Comparison of ENCODE assay signal across 19 cellular contexts in the genomic region with DNA sequence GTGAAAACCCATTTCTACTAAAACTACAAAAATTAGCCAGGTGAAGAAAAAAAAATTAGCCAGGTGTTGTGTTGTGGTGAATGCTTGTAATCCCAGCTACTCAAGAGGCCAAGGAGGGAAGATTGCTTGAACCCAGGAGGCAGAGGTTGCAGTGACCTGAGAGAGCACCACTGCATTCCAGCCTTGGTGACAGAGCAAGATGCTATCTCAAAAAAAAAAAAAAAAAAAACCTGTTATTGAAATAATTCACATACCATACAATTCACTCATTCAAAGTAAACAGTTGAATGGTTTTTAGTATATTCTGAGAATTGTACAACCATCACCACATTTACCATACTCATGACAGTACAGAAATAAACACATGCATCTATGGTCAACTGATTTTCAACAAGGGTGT. TPM values are rescaled to one million over a fixed set of nuclear protein-coding genes. Genes with fewer than 3 reads are reported as not detected.
DNase-seq lines count a peak whose midpoint lies in the region; ATAC-seq, FAIRE-seq and TF ChIP-seq lines count a peak whose summit lies in the region.
"Had no signal": no experiment of that assay in that cellular context is flagged by ENCODE, and none has a peak within 500 bp of the region (broad histone marks: within the 10 kb centered on the region; RNA-seq: fewer than 3 reads in every experiment).

No MANE protein-coding gene starts in this region.

- no peaks in the 10 kb centered on the region for H3K36me3 ChIP-seq in SK-N-SH (replicated peaks in 1 of 2; ENCODE audit: control insufficient read depth in 1 of 2, insufficient read depth in 2 of 2, low read length in 1 of 2)

- H3K4me2 ChIP-seq in A549 = peak overlapping the region; percentile 23
- peak overlapping the region; percentile 44; the same call in 1 of the 2 replicates for H3K4me2 ChIP-seq in SK-N-SH
- H3K4me2 ChIP-seq: GM23338, KMS-11 had no signal

- H3K9me3 ChIP-seq in A549 = no peaks in the 10 kb centered on the region
- H3K9me3 ChIP-seq in SK-N-SH = no peaks in the 10 kb centered on the region
- H3K9me3 ChIP-seq: body of pancreas had no signal

- H2AFZ ChIP-seq in SK-N-SH (ENCODE audit: low read depth) = no peak overlapping the region
- H2AFZ ChIP-seq: GM23338 had no signal

- ATAC-seq in A549 (peak in 1 of 2 experiments; percentile 66; a peak in 3 of 6 replicates), GM19455 (IDR thresholded peaks at IDR 0.05; ENCODE audit: unreplicated experiment) (no peak)
- ATAC-seq: body of pancreas, GM23338 had no signal

- peak in 1 of 2 experiments; percentile 51 for DNase-seq in A549 (ENCODE audit: low read depth in 1 of 2, low spot score in 1 of 2)
- peak; percentile 75 for DNase-seq in HCEC 1CT
- no peak for DNase-seq in SK-N-SH
- peak; percentile 44 for DNase-seq in fibroblast of peridontal ligament (ENCODE audit: extremely low read depth)
- no peak for DNase-seq in DMS 273 treated with DMSO at 0.1 percent for 48 hours (lab: John Stamatoyannopoulos, UW)
- DNase-seq in NCI-H345 (lab: John Stamatoyannopoulos, UW) = no peak
- DNase-seq in NCI-H526 (lab: John Stamatoyannopoulos, UW) = no peak
- DNase-seq: ACHN; activated gamma-delta T cell; body of pancreas; dorsolateral prefrontal cortex; foreskin melanocyte; NCI-H1417 treated with DMSO at 0.1 percent for 48 hours; nephron progenitor cell; retina; stimulated activated CD4-positive, alpha-beta T cell treated with anti-CD3 and anti-CD28 coated beads, Interleukin-1b, Interleukin-23, amount 100 ng/mL, for 48 hours had no signal

- CTCF ChIA-PET in A549 (lab: Yijun Ruan, JAX) = interaction anchor here (0.7 to 1.0 kb wide), 2 partner anchors 31 to 109 kb away, joined by 3 to 6 read pairs; partner anchors contain the start of gene ZNRF1
- CTCF ChIA-PET in SK-N-SH (lab: Yijun Ruan, JAX) = interaction anchor here (1.1 kb wide), 1 partner anchor 28 kb away, joined by 4 read pairs; no protein-coding TSS in a partner anchor

- H3K9me2 ChIP-seq in SK-N-SH = no peaks in the 10 kb centered on the region

- TF ChIP-seq RAD21 in A549 (conservative IDR thresholded peaks at IDR 0.05 in 1 of 2, IDR thresholded peaks at IDR 0.05 in 1 of 2) (peak in 1 of 2 experiments; percentile 6; a peak in 1 of 5 replicates), SK-N-SH (IDR thresholded peaks at IDR 0.05; ENCODE audit: low read length) (no peak)

- no peak for TF ChIP-seq POLR2A in A549 (IDR thresholded peaks at IDR 0.05; ENCODE audit: low read length)

- peak overlapping the region; percentile 37 to 61; a peak in 4 of 6 replicates for H3K27ac ChIP-seq in A549
- peak overlapping the region in 1 of 2 experiments; percentile 47; a peak in 2 of 4 replicates for H3K27ac ChIP-seq in SK-N-SH (ENCODE audit: low read depth in 2 of 2, low read length in 1 of 2)
- H3K27ac ChIP-seq: body of pancreas, dorsolateral prefrontal cortex, KMS-11 had no signal

- no peaks in the 10 kb centered on the region for H3K27me3 ChIP-seq in SK-N-SH (ENCODE audit: insufficient read depth)
- H3K27me3 ChIP-seq: body of pancreas, dorsolateral prefrontal cortex had no signal

- POLR2A ChIA-PET in A549 (lab: Yijun Ruan, JAX) = interaction anchor here (0.7 kb wide), 1 partner anchor 283 kb away, joined by 6 read pairs; no protein-coding TSS in a partner anchor
- POLR2A ChIA-PET in SK-N-SH (lab: Yijun Ruan, JAX) = no interaction called here

- H3K79me2 ChIP-seq in SK-N-SH (ENCODE audit: insufficient read depth) = peaks cover 95% of the 10 kb centered on the region

- peaks cover 41% of the 10 kb centered on the region for H3K4me1 ChIP-seq in A549
- peaks cover 0 to 13% of the 10 kb centered on the region in 2 experiments; a peak in 2 of 4 replicates for H3K4me1 ChIP-seq in SK-N-SH (ENCODE audit: control insufficient read depth in 1 of 2, insufficient read depth in 2 of 2, low read depth in 1 of 2, low read length in 1 of 2)
- H3K4me1 ChIP-seq: body of pancreas had no signal

- TF ChIP-seq EP300 in A549 (IDR thresholded peaks at IDR 0.05) (no peak), SK-N-SH (IDR thresholded peaks at IDR 0.05; ENCODE audit: borderline replicate concordance in 1 of 2, low read depth in 1 of 2, low read length in 1 of 2) (peak in 1 of 2 experiments; percentile 46; a peak in 1 of 4 replicates)

- TF ChIP-seq CTCF in A549 (IDR thresholded peaks at IDR 0.05) = no peak
- TF ChIP-seq CTCF in SK-N-SH (IDR thresholded peaks at IDR 0.05) = no peak

- no peaks in the 10 kb centered on the region for H4K20me1 ChIP-seq in SK-N-SH (ENCODE audit: insufficient read depth)

- FAIRE-seq in A549 (lab: Jason Lieb, UNC) = no peak

- H3K4me3 ChIP-seq in A549 (no peak overlapping the region), SK-N-SH (ENCODE audit: low read depth in 2 of 2, low read length in 1 of 2) (no peak overlapping the region)
- H3K4me3 ChIP-seq: body of pancreas, dorsolateral prefrontal cortex, GM23338 had no signal

- no peak overlapping the region for H3K9ac ChIP-seq in SK-N-SH
- H3K9ac ChIP-seq: KMS-11 had no signal

- peaks cover 25% of the 10 kb centered on the region for H3F3A ChIP-seq in SK-N-SH (replicated peaks; ENCODE audit: insufficient read depth)

TF ChIP-seq in A549, 52 proteins besides CTCF, POLR2A, EP300 and RAD21 (continues in another document):
- 0 out of 4 replicates have a peak, but pooled peaks of 1 of the 2 experiments have one; percentile 14 for TF ChIP-seq CEBPB (IDR thresholded peaks at IDR 0.05)
- peak; percentile 93 for TF ChIP-seq GATA3 (IDR thresholded peaks at IDR 0.05; ENCODE audit: borderline replicate concordance)
- no peak for TF ChIP-seq ATOH8 (CRISPR knock-in tag; IDR thresholded peaks at IDR 0.05; ENCODE audit: low read depth)
- TF ChIP-seq, protein P1, sequence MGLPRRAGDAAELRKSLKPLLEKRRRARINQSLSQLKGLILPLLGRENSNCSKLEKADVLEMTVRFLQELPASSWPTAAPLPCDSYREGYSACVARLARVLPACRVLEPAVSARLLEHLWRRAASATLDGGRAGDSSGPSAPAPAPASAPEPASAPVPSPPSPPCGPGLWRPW (IDR thresholded peaks at IDR 0.05) = no peak
- no peak for TF ChIP-seq CHD2 (IDR thresholded peaks at IDR 0.05; ENCODE audit: low read length, partially characterized antibody)
- TF ChIP-seq HDAC2 (IDR thresholded peaks at IDR 0.05) = no peak
- no peak for TF ChIP-seq FOSL2 (IDR thresholded peaks at IDR 0.05)
- TF ChIP-seq FOSL2 (CRISPR knock-in tag; IDR thresholded peaks at IDR 0.05) = peak; percentile 65
- no peak for TF ChIP-seq RARB (CRISPR knock-in tag; IDR thresholded peaks at IDR 0.05)

TF ChIP-seq in SK-N-SH, 30 proteins besides CTCF, POLR2A, EP300 and RAD21:
- TF ChIP-seq JUND (IDR thresholded peaks at IDR 0.05) (peak; percentile 48), MAX (IDR thresholded peaks at IDR 0.05; ENCODE audit: low read depth) (0 out of 2 replicates have a peak, but pooled peaks have one; percentile 15), MXI1 (IDR thresholded peaks at IDR 0.05; ENCODE audit: low read depth, low read length) (no peak), TEAD4 (IDR thresholded peaks at IDR 0.05; ENCODE audit: borderline replicate concordance, insufficient read depth) (peak; percentile 72; the same call in 1 of the 2 replicates), FOXM1 (IDR thresholded peaks at IDR 0.05; ENCODE audit: low read depth) (no peak), EZH2phosphoT487 (IDR thresholded peaks at IDR 0.05; ENCODE audit: borderline replicate concordance, low read depth) (no peak), RXRA (IDR thresholded peaks at IDR 0.05; ENCODE audit: borderline replicate concordance, low read depth) (peak; percentile 79; the same call in 1 of the 2 replicates), FOSL2 (IDR thresholded peaks at IDR 0.05; ENCODE audit: borderline replicate concordance, low read depth) (peak; percentile 42; the same call in 1 of the 2 replicates), NFIC (IDR thresholded peaks at IDR 0.05; ENCODE audit: borderline replicate concordance) (no peak), POLR2AphosphoS5 (IDR thresholded peaks at IDR 0.05; ENCODE audit: low read depth, low read length) (no peak), RCOR1 (IDR thresholded peaks at IDR 0.05; ENCODE audit: low read length) (no peak), TCF12 (IDR thresholded peaks at IDR 0.05) (peak; percentile 68), ELF1 (IDR thresholded peaks at IDR 0.05) (no peak)
- TF ChIP-seq, protein P2, sequence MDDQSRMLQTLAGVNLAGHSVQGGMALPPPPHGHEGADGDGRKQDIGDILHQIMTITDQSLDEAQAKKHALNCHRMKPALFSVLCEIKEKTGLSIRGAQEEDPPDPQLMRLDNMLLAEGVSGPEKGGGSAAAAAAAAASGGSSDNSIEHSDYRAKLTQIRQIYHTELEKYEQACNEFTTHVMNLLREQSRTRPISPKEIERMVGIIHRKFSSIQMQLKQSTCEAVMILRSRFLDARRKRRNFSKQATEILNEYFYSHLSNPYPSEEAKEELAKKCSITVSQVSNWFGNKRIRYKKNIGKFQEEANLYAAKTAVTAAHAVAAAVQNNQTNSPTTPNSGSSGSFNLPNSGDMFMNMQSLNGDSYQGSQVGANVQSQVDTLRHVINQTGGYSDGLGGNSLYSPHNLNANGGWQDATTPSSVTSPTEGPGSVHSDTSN (IDR thresholded peaks at IDR 0.05) = 0 out of 2 replicates have a peak, but pooled peaks have one; percentile 12

RNA-seq across cellular contexts. Expression of gene ZNRF1, which starts 31.0 kb away (rescaled TPM):
- polyA plus RNA-seq in A549 (2011; rRNA removed) (21.4 and 22.6 TPM in 2 replicates), A549 (2017; fragmentation: RNase III; extraction: RNeasy Plus Mini Kit Qiagen cat#74134 plus additional on column Dnase treatment) (18.6 to 19.8 TPM (median 19.2 TPM) in 3 replicates), SK-N-SH (2012; rRNA removed) (20.6 and 23.7 TPM in 2 replicates)
- polyA plus RNA-seq in A549 (2012; cell fraction: cytosol; rRNA removed) = 21.5 and 26.1 TPM in 2 replicates
- polyA plus RNA-seq in A549 (2012; cell fraction: nucleus; rRNA removed) = 28.3 and 29.3 TPM in 2 replicates
- polyA minus RNA-seq in A549 (2011; rRNA and poly(A)+ RNA removed) = 28.1 and 28.2 TPM in 2 replicates
- polyA plus RNA-seq in SK-N-SH (2012; cell fraction: cytosol; rRNA removed) = 18.6 and 19.8 TPM in 2 replicates
- polyA plus RNA-seq in SK-N-SH (2012; cell fraction: nucleus; rRNA removed) = 35.4 and 43.3 TPM in 2 replicates

RNA-seq across cellular contexts. Expression of gene WDR59, which starts 44.9 kb away (rescaled TPM):
- polyA plus RNA-seq in A549 (2011; rRNA removed) (52.2 and 57.2 TPM in 2 replicates), A549 (2017; fragmentation: RNase III; extraction: RNeasy Plus Mini Kit Qiagen cat#74134 plus additional on column Dnase treatment) (31.4 to 40.8 TPM (median 33.4 TPM) in 3 replicates), SK-N-SH (2012; rRNA removed) (48.2 and 60.2 TPM in 2 replicates)
- 39.5 and 54.7 TPM in 2 replicates for polyA plus RNA-seq in A549 (2012; cell fraction: cytosol; rRNA removed)
- 135 TPM in 2 replicates for polyA plus RNA-seq in A549 (2012; cell fraction: nucleus; rRNA removed)
- 67.1 and 87.5 TPM in 2 replicates for polyA minus RNA-seq in A549 (2011; rRNA and poly(A)+ RNA removed)
- 27.2 and 30.0 TPM in 2 replicates for polyA plus RNA-seq in SK-N-SH (2012; cell fraction: cytosol; rRNA removed)
- 164 and 199 TPM in 2 replicates for polyA plus RNA-seq in SK-N-SH (2012; cell fraction: nucleus; rRNA removed)

Comparison
In these comparisons a context has a peak if more than half of its experiments do, and no peak if none do; other contexts are left out.
1. DNase-seq: peak in HCEC 1CT (single experiment) and fibroblast of peridontal ligament (single experiment); none in SK-N-SH (single experiment), DMS 273 treated with DMSO at 0.1 percent for 48 hours (single experiment), NCI-H345 (single experiment) and NCI-H526 (0 of 2).